ENCODE assay signal across 1 cellular context in the genomic region with DNA sequence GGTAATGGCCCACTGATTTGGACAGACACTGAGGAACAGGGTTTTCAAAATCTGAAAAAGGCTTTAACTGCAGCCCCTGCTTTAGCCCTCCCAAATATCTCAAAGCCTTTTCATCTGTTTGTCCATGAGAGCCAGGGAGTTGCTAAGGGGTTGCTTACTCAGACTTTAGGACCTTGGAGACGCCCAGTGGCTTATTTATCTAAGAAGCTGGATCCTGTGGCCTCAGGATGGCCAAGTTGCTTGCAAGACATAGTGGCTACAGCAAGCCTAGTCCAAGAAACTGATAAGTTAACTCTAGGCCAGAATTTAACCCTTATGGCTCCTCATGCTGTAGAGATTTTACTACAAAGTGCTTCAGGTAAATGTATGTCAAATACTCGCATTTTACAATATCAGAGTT.
TF ChIP-seq lines count a peak whose summit lies in the region.

No MANE protein-coding gene starts in this region.

TF ChIP-seq in SK-N-SH, 30 proteins besides CTCF, POLR2A, EP300 and RAD21 (continued from another document):
- no peak for TF ChIP-seq RXRA (IDR thresholded peaks at IDR 0.05; ENCODE audit: borderline replicate concordance, low read depth)
